In the genomic region with DNA sequence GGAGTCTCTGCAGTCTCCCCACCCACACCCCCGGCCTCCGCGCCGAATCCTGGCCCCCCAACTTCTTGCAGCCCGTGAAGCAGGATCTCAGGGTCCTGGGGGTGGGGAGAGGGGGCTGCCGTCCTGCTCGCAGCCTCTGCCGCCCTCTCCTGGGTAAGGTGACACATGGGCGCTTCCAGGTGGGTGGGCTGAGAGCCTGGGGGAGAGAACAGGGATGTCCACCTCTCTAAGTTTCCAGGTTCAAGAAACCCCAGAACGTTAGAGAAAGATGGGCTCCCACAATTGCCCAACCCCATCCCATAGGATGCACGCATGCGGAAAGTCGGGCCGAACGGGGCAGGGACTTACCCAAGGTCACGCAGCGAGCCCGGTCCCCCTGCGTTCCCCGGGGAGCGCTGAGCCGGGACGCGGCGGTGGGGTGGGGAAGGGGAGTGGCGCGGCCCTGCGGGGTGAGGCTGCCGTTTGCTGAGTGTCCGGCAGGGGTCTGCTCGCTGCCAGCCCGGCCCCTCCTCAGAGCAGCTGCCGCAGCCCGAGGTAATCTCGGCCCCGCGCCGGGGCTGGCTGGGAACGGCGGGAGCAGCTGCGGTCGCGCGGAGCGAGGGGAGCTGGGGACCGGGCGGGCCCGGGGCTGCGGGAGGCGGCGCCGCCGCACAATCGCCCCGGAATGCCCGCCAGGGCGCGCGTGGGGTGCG, we compare ENCODE assay signal across 8 cellular contexts. TPM values are rescaled to one million over a fixed set of nuclear protein-coding genes. Genes with fewer than 3 reads are reported as not detected.
DNase-seq lines count a peak whose midpoint lies in the region; ATAC-seq and TF ChIP-seq lines count a peak whose summit lies in the region.

No MANE protein-coding gene starts in this region.

- H3K23ac ChIP-seq in trophoblast cell (ENCODE audit: low read length), result no peak overlapping the region

- H3K4me1 Mint-ChIP-seq in activated naive CD4-positive, alpha-beta T cell treated with anti-CD3 and anti-CD28 coated beads for 36 hours (ENCODE audit: low read depth), result peaks cover 15% of the 10 kb centered on the region
- H3K4me1 Mint-ChIP-seq in glutamatergic neuron (ENCODE audit: low read depth, unreplicated experiment), result peaks cover 8% of the 10 kb centered on the region

- no CpG with 5 or more reads among the region's 60 CpGs for WGBS in trophoblast cell (ENCODE audit: extremely low coverage, insufficient coverage, insufficient read length)

- H3K9ac ChIP-seq in KMS-11 (peak overlapping the region; percentile 59), trophoblast cell (ENCODE audit: low read length) (peak overlapping the region; percentile 55)

- H3K4me3 Mint-ChIP-seq in activated naive CD4-positive, alpha-beta T cell treated with anti-CD3 and anti-CD28 coated beads for 36 hours, result peak overlapping the region; percentile 80
- peak overlapping the region; percentile 79 for H3K4me3 Mint-ChIP-seq in glutamatergic neuron (ENCODE audit: unreplicated experiment)

- peaks cover 20% of the 10 kb centered on the region for H3K79me1 ChIP-seq in trophoblast cell (ENCODE audit: low read length)

- peak; percentile 50 for ATAC-seq in GM21367 (IDR thresholded peaks at IDR 0.05; ENCODE audit: unreplicated experiment)

- no peaks in the 10 kb centered on the region for H3K36me3 ChIP-seq in KMS-11 (ENCODE audit: insufficient read depth)
- no peaks in the 10 kb centered on the region for H3K36me3 ChIP-seq in SJCRH30
- peaks cover 17% of the 10 kb centered on the region in 2 experiments for H3K36me3 ChIP-seq in trophoblast cell (ENCODE audit: control insufficient read depth in 1 of 2, insufficient read depth in 2 of 2, low read length in 2 of 2)

- H2AK5ac ChIP-seq in trophoblast cell (ENCODE audit: low read length), result no peak overlapping the region

- H3K4me3 ChIP-seq in KMS-11 (IDR thresholded peaks at IDR 0.05; ENCODE audit: insufficient read depth, low read depth, low read length), result no peak overlapping the region
- H3K4me3 ChIP-seq in SJCRH30, result peak overlapping the region; percentile 85
- H3K4me3 ChIP-seq in trophoblast cell (ENCODE audit: low read depth, low read length), result peak overlapping the region; percentile 85

- peak overlapping the region; percentile 89 for H4K12ac ChIP-seq in trophoblast cell (ENCODE audit: low read depth, low read length)

- peak overlapping the region; percentile 76 for H2BK120ac ChIP-seq in trophoblast cell (ENCODE audit: insufficient read depth, low read length, poor library complexity)

- H3K4ac ChIP-seq in trophoblast cell (ENCODE audit: low read depth, low read length), result peak overlapping the region; percentile 49

- no peaks in the 10 kb centered on the region for H3K36me3 Mint-ChIP-seq in activated naive CD4-positive, alpha-beta T cell treated with anti-CD3 and anti-CD28 coated beads for 36 hours (ENCODE audit: low read depth)
- no peaks in the 10 kb centered on the region for H3K36me3 Mint-ChIP-seq in glutamatergic neuron (ENCODE audit: unreplicated experiment)

- peak overlapping the region; percentile 83 for H2BK5ac ChIP-seq in trophoblast cell (ENCODE audit: low read depth, low read length, poor library complexity)

- H3K18ac ChIP-seq in trophoblast cell (ENCODE audit: low read length), result peak overlapping the region; percentile 82

- H3K27me3 ChIP-seq in KMS-11 (ENCODE audit: insufficient read depth, low read depth) (no peaks in the 10 kb centered on the region), SJCRH30 (no peaks in the 10 kb centered on the region), trophoblast cell (ENCODE audit: insufficient read depth, low read length) (no peaks in the 10 kb centered on the region)

- peak overlapping the region; percentile 52 for H3K14ac ChIP-seq in trophoblast cell (ENCODE audit: low read length)

- no peak overlapping the region for H2BK12ac ChIP-seq in trophoblast cell (ENCODE audit: low read length)

- peak overlapping the region; percentile 93 for H2AFZ ChIP-seq in KMS-11 (ENCODE audit: low read depth)
- peak overlapping the region; percentile 61 for H2AFZ ChIP-seq in trophoblast cell (ENCODE audit: insufficient read depth, low read length, poor library complexity)

- H3K27ac ChIP-seq in KMS-11 (peak overlapping the region; percentile 39; the same call in 1 of the 2 replicates), SJCRH30 (peak overlapping the region; percentile 25; the same call in 1 of the 2 replicates), trophoblast cell (ENCODE audit: low read depth, low read length) (peak overlapping the region; percentile 74)

- intact Hi-C loops in activated naive CD4-positive, alpha-beta T cell treated with anti-CD3 and anti-CD28 coated beads for 36 hours (cut with micrococcal nuclease), result loop anchor here (1.0 to 10.0 kb wide), 6 partner anchors 44 to 678 kb away; partner anchors contain the start of genes CFL1, FAU and MRPL49

- H3K4me1 ChIP-seq in KMS-11 (ENCODE audit: low read depth, poor library complexity, severe bottlenecking), result peaks cover 16% of the 10 kb centered on the region
- no peaks in the 10 kb centered on the region for H3K4me1 ChIP-seq in SJCRH30
- peaks cover 13 to 24% of the 10 kb centered on the region in 2 experiments for H3K4me1 ChIP-seq in trophoblast cell (ENCODE audit: control insufficient read depth in 1 of 2, insufficient read depth in 2 of 2, low read length in 2 of 2)

- H3K9me3 ChIP-seq in SJCRH30 (replicated peaks), result no peaks in the 10 kb centered on the region
- H3K9me3 ChIP-seq in trophoblast cell (ENCODE audit: insufficient read depth, low read depth, low read length), result no peaks in the 10 kb centered on the region

- H3K9me3 Mint-ChIP-seq in activated naive CD4-positive, alpha-beta T cell treated with anti-CD3 and anti-CD28 coated beads for 36 hours, result no peaks in the 10 kb centered on the region
- peaks cover 2% of the 10 kb centered on the region for H3K9me3 Mint-ChIP-seq in glutamatergic neuron (ENCODE audit: unreplicated experiment)

- peak overlapping the region; percentile 93 for H4K91ac ChIP-seq in trophoblast cell (ENCODE audit: low read depth, low read length)

- DNase-seq in COLO668 (lab: John Stamatoyannopoulos, UW; ENCODE audit: unreplicated experiment), result peak; percentile 75
- DNase-seq in SJCRH30, result peak; percentile 81 to 86
- DNase-seq in activated naive CD4-positive, alpha-beta T cell treated with anti-CD3 and anti-CD28 coated beads for 36 hours, result peak; percentile 59
- peak; percentile 95 for DNase-seq in glutamatergic neuron
- peak; percentile 54 to 63 for DNase-seq in trophoblast cell
- no peak for DNase-seq in medulla oblongata (ENCODE audit: extremely low spot score)

- H4K20me1 ChIP-seq in KMS-11 (ENCODE audit: insufficient read depth), result no peaks in the 10 kb centered on the region

- no peak overlapping the region for H3K27ac Mint-ChIP-seq in activated naive CD4-positive, alpha-beta T cell treated with anti-CD3 and anti-CD28 coated beads for 36 hours
- H3K27ac Mint-ChIP-seq in glutamatergic neuron (ENCODE audit: unreplicated experiment), result no peak overlapping the region

- CTCF ChIA-PET in activated naive CD4-positive, alpha-beta T cell treated with anti-CD3 and anti-CD28 coated beads for 36 hours (lab: Charles Lee), result interaction anchor here (0.7 to 3.4 kb wide), 7 partner anchors 11 to 151 kb away, joined by 3 to 15 read pairs (median 4); partner anchors contain the start of genes SPDYC and TM7SF2

- H4K8ac ChIP-seq in trophoblast cell (ENCODE audit: low read depth, low read length), result peak overlapping the region; percentile 70

- H3K79me2 ChIP-seq in KMS-11 (ENCODE audit: insufficient read depth, low read depth) (0 out of 2 replicates have a peak, but pooled peaks cover 5% of the 10 kb centered on the region), trophoblast cell (ENCODE audit: control insufficient read depth, insufficient read depth, low read length, poor library complexity) (peaks cover 19% of the 10 kb centered on the region)

- peak; percentile 59 for TF ChIP-seq CTCF in KMS-11 (conservative IDR thresholded peaks at IDR 0.05; ENCODE audit: low read depth, low read length)
- TF ChIP-seq CTCF in glutamatergic neuron (IDR thresholded peaks at IDR 0.05; ENCODE audit: partially characterized antibody, unreplicated experiment), result peak; percentile 93

- H3K27me3 Mint-ChIP-seq in activated naive CD4-positive, alpha-beta T cell treated with anti-CD3 and anti-CD28 coated beads for 36 hours (ENCODE audit: low read depth), result no peaks in the 10 kb centered on the region
- H3K27me3 Mint-ChIP-seq in glutamatergic neuron (ENCODE audit: unreplicated experiment), result peaks cover 10% of the 10 kb centered on the region

- H3K4me2 ChIP-seq in KMS-11 (peak overlapping the region; percentile 87), trophoblast cell (ENCODE audit: low read length) (peak overlapping the region; percentile 80)

RNA-seq across cellular contexts. Expression of gene CAPN1, which starts 0.7 kb away (rescaled TPM):
- total RNA-seq in SJCRH30 (2014; rRNA removed; shearing (Covaris generic)), result 41.1 and 49.4 TPM in 2 replicates
- total RNA-seq in activated naive CD4-positive, alpha-beta T cell treated with anti-CD3 and anti-CD28 coated beads for 36 hours, result 10 to 100 TPM; 68.5 to 73.5 TPM
- 234 TPM for total RNA-seq in glutamatergic neuron (ENCODE audit: unreplicated experiment)
- polyA plus RNA-seq in trophoblast cell (2013), result 183 and 194 TPM in 2 replicates

RNA-seq across cellular contexts. Expression of gene SPDYC, which starts 11.0 kb away (rescaled TPM):
- 0.18 TPM in 1 of 2 replicates, not detected in the other for total RNA-seq in SJCRH30 (2014; rRNA removed; shearing (Covaris generic))
- not detected for total RNA-seq in activated naive CD4-positive, alpha-beta T cell treated with anti-CD3 and anti-CD28 coated beads for 36 hours
- total RNA-seq in glutamatergic neuron (ENCODE audit: unreplicated experiment), result not detected
- polyA plus RNA-seq in trophoblast cell (2013), result 3.9 TPM in 2 replicates

RNA-seq across cellular contexts. Expression of gene SYVN1, which starts 46.7 kb away (rescaled TPM):
- 7.8 and 8.4 TPM in 2 replicates for total RNA-seq in SJCRH30 (2014; rRNA removed; shearing (Covaris generic))
- total RNA-seq in activated naive CD4-positive, alpha-beta T cell treated with anti-CD3 and anti-CD28 coated beads for 36 hours, result 10 to 100 TPM; 19.0 to 19.2 TPM
- total RNA-seq in glutamatergic neuron (ENCODE audit: unreplicated experiment), result 54.7 TPM
- 55.0 and 60.0 TPM in 2 replicates for polyA plus RNA-seq in trophoblast cell (2013)

RNA-seq across cellular contexts. Expression of gene MRPL49, which starts 58.9 kb away (rescaled TPM):
- 51.5 and 58.9 TPM in 2 replicates for total RNA-seq in SJCRH30 (2014; rRNA removed; shearing (Covaris generic))
- 10 to 100 TPM; 49.3 to 51.6 TPM for total RNA-seq in activated naive CD4-positive, alpha-beta T cell treated with anti-CD3 and anti-CD28 coated beads for 36 hours
- total RNA-seq in glutamatergic neuron (ENCODE audit: unreplicated experiment), result 32.9 TPM
- 40.1 and 43.1 TPM in 2 replicates for polyA plus RNA-seq in trophoblast cell (2013)

RNA-seq across cellular contexts. Expression of gene FAU, which starts 59.1 kb away (rescaled TPM):
- total RNA-seq in SJCRH30 (2014; rRNA removed; shearing (Covaris generic)), result 281 and 356 TPM in 2 replicates
- 1,000 to 10,000 TPM; 1,272 to 1,294 TPM for total RNA-seq in activated naive CD4-positive, alpha-beta T cell treated with anti-CD3 and anti-CD28 coated beads for 36 hours
- total RNA-seq in glutamatergic neuron (ENCODE audit: unreplicated experiment), result 560 TPM
- polyA plus RNA-seq in trophoblast cell (2013), result 1,352 and 1,391 TPM in 2 replicates
